28 cellular contexts compared by ENCODE assay signal in the genomic region with DNA sequence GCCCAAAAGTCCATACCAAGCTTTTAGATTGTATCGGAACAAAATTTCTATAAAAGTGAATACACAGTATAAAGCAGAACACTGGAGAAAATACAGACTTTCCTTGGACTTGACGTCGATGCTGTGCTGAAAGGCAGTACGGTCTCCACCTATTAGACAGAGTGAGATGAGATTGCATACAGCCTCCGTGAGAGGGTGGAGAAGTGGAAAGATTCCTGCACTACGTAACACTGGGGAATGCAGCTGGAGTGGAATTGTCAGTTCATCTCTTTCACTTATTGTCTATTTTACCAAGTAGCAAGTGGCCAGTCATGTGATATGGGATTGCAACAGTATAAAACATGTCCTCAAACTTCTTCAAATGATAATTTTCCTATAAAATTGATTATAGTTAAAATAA.
DNase-seq lines count a peak whose midpoint lies in the region; ATAC-seq, FAIRE-seq and TF ChIP-seq lines count a peak whose summit lies in the region.
"Had no signal": no experiment of that assay in that cellular context is flagged by ENCODE, and none has a peak within 500 bp of the region (broad histone marks: within the 10 kb centered on the region; RNA-seq: fewer than 3 reads in every experiment).

No MANE protein-coding gene starts in this region.

- no peak overlapping the region for H3K4me2 ChIP-seq in smooth muscle cell

- no peaks in the 10 kb centered on the region for H3K4me1 ChIP-seq in smooth muscle cell (ENCODE audit: low read depth)
- H3K4me1 ChIP-seq in small intestine (ENCODE audit: control insufficient read depth in 2 of 2, insufficient read depth in 1 of 2, low read depth in 1 of 2, low read length in 1 of 2): no peaks in the 10 kb centered on the region

- peak overlapping the region; percentile 50 for H3K27ac ChIP-seq in smooth muscle cell (ENCODE audit: low read depth)
- H3K27ac ChIP-seq in small intestine (ENCODE audit: low read depth in 1 of 2, low read length in 1 of 2): no peak overlapping the region
- H3K27ac ChIP-seq: C4-2B, RWPE1, SK-N-MC had no signal

- CTCF ChIA-PET in T-cell (lab: Charles Lee): no interaction called here

- H3K79me2 ChIP-seq in smooth muscle cell (ENCODE audit: low read depth): no peaks in the 10 kb centered on the region

- H3F3A ChIP-seq in smooth muscle cell (ENCODE audit: low read depth): peaks cover 4% of the 10 kb centered on the region

- peak; percentile 1 for DNase-seq in HFFc6
- DNase-seq in epithelial cell of esophagus (ENCODE audit: low read depth): peak; percentile 28
- no peak for DNase-seq in left ventricle myocardium superior
- DNase-seq in smooth muscle cell (lab: John Stamatoyannopoulos, UW; ENCODE audit: unreplicated experiment): no peak
- no peak for DNase-seq in activated naive CD8-positive, alpha-beta T cell treated with anti-CD3 and anti-CD28 coated beads for 36 hours
- DNase-seq in small intestine: no peak
- DNase-seq in T-cell: no peak
- DNase-seq: Caco-2; CD8-positive, alpha-beta T cell; DMS 273 treated with DMSO at 0.1 percent for 48 hours; DMS79; EL; GDM1; GOT3; KG1; MG63; NCI-H1105 treated with DMSO at 0.1 percent for 48 hours; NCI-H146; NCI-H2029; NCI-H446 treated with DMSO at 0.1 percent for 48 hours; NCI-H526 treated with DMSO at 0.1 percent for 48 hours; SIG-M5 had no signal

- H3K9me3 ChIP-seq in smooth muscle cell (replicated peaks; ENCODE audit: low read depth) (no peaks in the 10 kb centered on the region), small intestine (ENCODE audit: control insufficient read depth, low read depth) (no peaks in the 10 kb centered on the region)
- H3K9me3 ChIP-seq: Caco-2, HAP-1, MG63 had no signal

- peaks cover 9% of the 10 kb centered on the region; the same call in 1 of the 2 replicates for H3K4me1 Mint-ChIP-seq in HFFc6 (ENCODE audit: low read depth)
- H3K4me1 Mint-ChIP-seq in activated naive CD8-positive, alpha-beta T cell treated with anti-CD3 and anti-CD28 coated beads for 36 hours: no peaks in the 10 kb centered on the region
- no peaks in the 10 kb centered on the region for H3K4me1 Mint-ChIP-seq in T-cell
- H3K4me1 Mint-ChIP-seq: B cell had no signal

- H4K20me1 ChIP-seq in smooth muscle cell (ENCODE audit: low read depth): no peaks in the 10 kb centered on the region

- peaks cover 8% of the 10 kb centered on the region for H3K9me3 Mint-ChIP-seq in HFFc6
- no peaks in the 10 kb centered on the region for H3K9me3 Mint-ChIP-seq in activated naive CD8-positive, alpha-beta T cell treated with anti-CD3 and anti-CD28 coated beads for 36 hours
- H3K9me3 Mint-ChIP-seq in T-cell: peaks cover 0 to 12% (median 0%) of the 10 kb centered on the region in 3 donors

- no peaks in the 10 kb centered on the region for H3K36me3 Mint-ChIP-seq in HFFc6 (ENCODE audit: low read depth)
- H3K36me3 Mint-ChIP-seq in activated naive CD8-positive, alpha-beta T cell treated with anti-CD3 and anti-CD28 coated beads for 36 hours: no peaks in the 10 kb centered on the region
- no peaks in the 10 kb centered on the region for H3K36me3 Mint-ChIP-seq in T-cell
- H3K36me3 Mint-ChIP-seq: CD8-positive, alpha-beta T cell had no signal

- 84% methylated on average over 6 of the region's 6 CpGs for WGBS in smooth muscle cell (ENCODE audit: low lambda C conversion rate)
- WGBS in small intestine, 3 donors: 91 to 96% (median 94%) methylated on average over 6 of the region's 6 CpGs

- ATAC-seq in left ventricle myocardium superior (peak; percentile 31), T-cell (replicated peaks in 1 of 4) (no peak)
- ATAC-seq: CD8-positive, alpha-beta T cell; GM12878 had no signal

- TF ChIP-seq CTCF in HFFc6 (IDR thresholded peaks at IDR 0.05): no peak
- TF ChIP-seq CTCF in epithelial cell of esophagus (IDR thresholded peaks at IDR 0.05; ENCODE audit: insufficient read depth, low read depth, low read length, missing control alignments): no peak
- TF ChIP-seq CTCF in smooth muscle cell (IDR thresholded peaks at IDR 0.05; ENCODE audit: borderline replicate concordance, insufficient read depth, poor library complexity, severe bottlenecking): no peak

- intact Hi-C loops in left ventricle myocardium superior (cut with micrococcal nuclease): no loop called here

- H3K27ac Mint-ChIP-seq in HFFc6 (no peak overlapping the region), T-cell (no peak overlapping the region)
- no peak overlapping the region for H3K27ac Mint-ChIP-seq in activated naive CD8-positive, alpha-beta T cell treated with anti-CD3 and anti-CD28 coated beads for 36 hours
- H3K27ac Mint-ChIP-seq: B cell; CD8-positive, alpha-beta T cell had no signal

- H3K4me3 Mint-ChIP-seq in HFFc6: no peak overlapping the region
- no peak overlapping the region for H3K4me3 Mint-ChIP-seq in activated naive CD8-positive, alpha-beta T cell treated with anti-CD3 and anti-CD28 coated beads for 36 hours
- no peak overlapping the region for H3K4me3 Mint-ChIP-seq in T-cell
- H3K4me3 Mint-ChIP-seq: B cell; CD8-positive, alpha-beta T cell had no signal

- H3K9ac ChIP-seq in smooth muscle cell (ENCODE audit: low read depth): no peak overlapping the region

- H3K4me3 ChIP-seq in epithelial cell of esophagus (ENCODE audit: low read length) (no peak overlapping the region), smooth muscle cell (no peak overlapping the region), small intestine (ENCODE audit: low read depth in 1 of 2, low read length in 2 of 2) (no peak overlapping the region)
- H3K4me3 ChIP-seq: GM12878, HAP-1, MG63, SK-N-MC had no signal

- H3K27me3 ChIP-seq in smooth muscle cell (ENCODE audit: low read depth) (no peaks in the 10 kb centered on the region), small intestine (ENCODE audit: control insufficient read depth in 2 of 2, insufficient read depth in 2 of 2, low read length in 2 of 2) (no peaks in the 10 kb centered on the region)
- H3K27me3 ChIP-seq: MG63 had no signal

- H3K27me3 Mint-ChIP-seq in HFFc6 (ENCODE audit: insufficient read depth) (peaks cover 7% of the 10 kb centered on the region; the same call in 1 of the 2 replicates), T-cell (peaks cover 0 to 3% of the 10 kb centered on the region in 2 donors)
- no peaks in the 10 kb centered on the region for H3K27me3 Mint-ChIP-seq in activated naive CD8-positive, alpha-beta T cell treated with anti-CD3 and anti-CD28 coated beads for 36 hours
- H3K27me3 Mint-ChIP-seq: B cell had no signal

- no peak for FAIRE-seq in small intestine (lab: Jason Lieb, UNC)
- FAIRE-seq: GM12878 had no signal

- H2AFZ ChIP-seq in smooth muscle cell (ENCODE audit: low read depth): no peak overlapping the region

- POLR2A ChIA-PET in T-cell (lab: Charles Lee): no interaction called here

- H3K36me3 ChIP-seq in smooth muscle cell (ENCODE audit: low read depth) (no peaks in the 10 kb centered on the region), small intestine (ENCODE audit: control insufficient read depth in 2 of 2, insufficient read depth in 2 of 2, low read length in 2 of 2) (no peaks in the 10 kb centered on the region)
- H3K36me3 ChIP-seq: HAP-1, MG63 had no signal

Comparison
In these comparisons a context has a peak if more than half of its experiments do, and no peak if none do; other contexts are left out.
1. DNase-seq: peak in HFFc6 (single experiment) and epithelial cell of esophagus (single experiment); none in left ventricle myocardium superior (single experiment), smooth muscle cell (single experiment), activated naive CD8-positive, alpha-beta T cell treated with anti-CD3 and anti-CD28 coated beads for 36 hours (single experiment), small intestine (single experiment) and T-cell (0 of 34).